Comparison of ENCODE assay signal across 8 cellular contexts in genomic region chr1:112507896-112508241, GRCh38. TPM values are rescaled to one million over a fixed set of nuclear protein-coding genes. Genes with fewer than 3 reads are reported as not detected.
DNase-seq lines count a peak whose midpoint lies in the region; ATAC-seq and TF ChIP-seq lines count a peak whose summit lies in the region.

No MANE protein-coding gene starts in this region.

- no peaks in the 10 kb centered on the region for H4K20me1 ChIP-seq in PC-3 (ENCODE audit: low read length)
- H4K20me1 ChIP-seq in mammary epithelial cell (ENCODE audit: insufficient read depth, low read length) = no peaks in the 10 kb centered on the region

- POLR2A ChIA-PET in PC-3 (lab: Charles Lee; ENCODE audit: unreplicated experiment) = no interaction called here

- H3K27ac ChIP-seq in PC-3 (ENCODE audit: low read length) (no peak overlapping the region), mammary epithelial cell (ENCODE audit: insufficient read depth, low read depth, low read length) (no peak overlapping the region), mucosa of rectum (ENCODE audit: low read depth in 2 of 2, low read length in 2 of 2) (peak overlapping the region; percentile 9 to 11), upper lobe of right lung (no peak overlapping the region)

- H3K4me1 ChIP-seq in PC-3 (ENCODE audit: insufficient read depth, low read length) (peaks cover 7% of the 10 kb centered on the region; the same call in 1 of the 2 replicates), mammary epithelial cell (ENCODE audit: insufficient read depth, low read length) (peaks cover 16% of the 10 kb centered on the region), mucosa of rectum (ENCODE audit: control insufficient read depth in 2 of 2, insufficient read depth in 2 of 2, low read length in 2 of 2) (peaks cover 11 to 18% of the 10 kb centered on the region in 2 donors), upper lobe of right lung (peaks cover 12% of the 10 kb centered on the region)

- no TSS peak for BruUV-seq in PC-3 (replicated peaks; lab: Mats Ljungman, UMichigan)
- BruUV-seq in mammary epithelial cell (replicated peaks; lab: Mats Ljungman, UMichigan) = no TSS peak

- H3K79me2 ChIP-seq in PC-3 (ENCODE audit: low read length) (no peaks in the 10 kb centered on the region), mammary epithelial cell (ENCODE audit: insufficient read depth, low read length) (no peaks in the 10 kb centered on the region)

- H3F3A ChIP-seq in PC-3 (ENCODE audit: low read length, unreplicated experiment) = no peaks in the 10 kb centered on the region

- H3K4me2 ChIP-seq in PC-3 (ENCODE audit: low read length) (peak overlapping the region; percentile 98), mammary epithelial cell (ENCODE audit: insufficient read depth, low read depth, low read length) (peak overlapping the region; percentile 88)

- no peaks in the 10 kb centered on the region for H3K27me3 ChIP-seq in PC-3 (ENCODE audit: low read length)
- H3K27me3 ChIP-seq in mammary epithelial cell (ENCODE audit: insufficient read depth, low read length) = peaks cover 6% of the 10 kb centered on the region
- peaks cover 19 to 20% of the 10 kb centered on the region in 2 donors for H3K27me3 ChIP-seq in mucosa of rectum (ENCODE audit: control insufficient read depth in 2 of 2, insufficient read depth in 2 of 2, low read length in 2 of 2)
- peaks cover 30% of the 10 kb centered on the region for H3K27me3 ChIP-seq in upper lobe of right lung

- dilution Hi-C loops in mammary epithelial cell (cut with HindIII; ENCODE audit: low sequenced_read_pairs) = no loop called here

- ATAC-seq in PC-3 (peak; percentile 25), upper lobe of right lung (no peak), HG03342 (IDR thresholded peaks at IDR 0.05; ENCODE audit: unreplicated experiment) (no peak)

- TF ChIP-seq CTCF in PC-3 (conservative IDR thresholded peaks at IDR 0.05; ENCODE audit: low read depth, low read length) = no peak
- no peak for TF ChIP-seq CTCF in mammary epithelial cell (conservative IDR thresholded peaks at IDR 0.05 in 1 of 2, IDR thresholded peaks at IDR 0.05 in 1 of 2; ENCODE audit: extremely low read depth in 1 of 2, insufficient read depth in 1 of 2, low read depth in 1 of 2, low read length in 2 of 2)
- no peak for TF ChIP-seq CTCF in upper lobe of right lung (IDR thresholded peaks at IDR 0.05)

- H2AFZ ChIP-seq in PC-3 (ENCODE audit: low read length) (peak overlapping the region; percentile 95), mammary epithelial cell (ENCODE audit: low read depth, low read length) (peak overlapping the region; percentile 83)

- H3K4me3 ChIP-seq in PC-3 (ENCODE audit: low read length) (peak overlapping the region; percentile 72), mammary epithelial cell (replicated peaks in 1 of 3; ENCODE audit: insufficient read depth in 1 of 3, low read depth in 2 of 3, low read length in 3 of 3) (peak overlapping the region; percentile 32 to 59 (median 59)), mucosa of rectum (ENCODE audit: low read length in 2 of 2) (peak overlapping the region; percentile 68 to 79), upper lobe of right lung (peak overlapping the region; percentile 56)

- H3K9me2 ChIP-seq in PC-3 (replicated peaks; ENCODE audit: low read length) = no peaks in the 10 kb centered on the region

- CTCF ChIA-PET in PC-3 (lab: Charles Lee) = no interaction called here
- CTCF ChIA-PET in mammary epithelial cell (lab: Charles Lee; ENCODE audit: low non-redundant PET) = no interaction called here

- H3K9me3 ChIP-seq in PC-3 (ENCODE audit: low read length) (no peaks in the 10 kb centered on the region), mammary epithelial cell (replicated peaks; ENCODE audit: insufficient read depth, low read length) (no peaks in the 10 kb centered on the region), mucosa of rectum (ENCODE audit: control insufficient read depth in 2 of 2, low read length in 2 of 2) (no peaks in the 10 kb centered on the region), upper lobe of right lung (no peaks in the 10 kb centered on the region)

- 37% methylated on average over 7 of the region's 15 CpGs for WGBS in mammary epithelial cell (ENCODE audit: low coverage, missing lambda C conversion rate)

- in situ Hi-C loops in mammary epithelial cell (cut with MboI; ENCODE audit: low sequenced_read_pairs in 2 of 2) = loop anchor here in 1 of 2 donors (10.0 kb wide), 1 partner anchor 197 kb away; the partner anchor contains the start of gene RHOC

- intact Hi-C loops in PC-3 (cut with micrococcal nuclease) = no loop called here
- intact Hi-C loops in mammary epithelial cell (cut with micrococcal nuclease) = no loop called here
- intact Hi-C loops in upper lobe of right lung (cut with DNase I) = no loop called here

- H3K9ac ChIP-seq in PC-3 (ENCODE audit: low read length) (no peak overlapping the region), mammary epithelial cell (ENCODE audit: insufficient read depth, low read length) (no peak overlapping the region), mucosa of rectum (ENCODE audit: low read depth in 1 of 2, low read length in 2 of 2) (peak overlapping the region in 1 of 2 donors; percentile 58)

- H3K36me3 ChIP-seq in PC-3 (ENCODE audit: low read depth, low read length) (no peaks in the 10 kb centered on the region), mammary epithelial cell (ENCODE audit: insufficient read depth, low read length) (no peaks in the 10 kb centered on the region), mucosa of rectum (ENCODE audit: control insufficient read depth in 2 of 2, insufficient read depth in 2 of 2, low read length in 2 of 2) (no peaks in the 10 kb centered on the region), upper lobe of right lung (no peaks in the 10 kb centered on the region)

- peak; percentile 42 for DNase-seq in Daoy (ENCODE audit: low read depth)
- DNase-seq in PC-3 = peak; percentile 18
- no peak for DNase-seq in mammary epithelial cell
- DNase-seq in upper lobe of right lung = no peak
- no peak for DNase-seq in NCI-H1930 (lab: John Stamatoyannopoulos, UW)
- DNase-seq in SKM-1 treated with dmso at 0.1 percent for 144 hours (lab: John Stamatoyannopoulos, UW; ENCODE audit: unreplicated experiment) = no peak

RNA-seq across cellular contexts. Expression of gene WNT2B, which starts 0.9 kb away (rescaled TPM):
- total RNA-seq in Daoy (2014; rRNA removed; shearing (Covaris generic)) = 0.12 and 0.40 TPM in 2 replicates
- total RNA-seq in PC-3 (2014; rRNA removed) = 0.46 and 0.55 TPM in 2 replicates
- 1 to 10 TPM in 1 of 2 donors, under 1 TPM in 1; 0.67 to 1.4 TPM for total RNA-seq in mammary epithelial cell
- 0.29 TPM for polyA plus RNA-seq in mammary epithelial cell
- not detected for polyA minus RNA-seq in mammary epithelial cell
- 8.5 TPM for total RNA-seq in upper lobe of right lung

Comparison
In these comparisons a context has a peak if more than half of its experiments do, and no peak if none do; other contexts are left out.
1. DNase-seq: peak in Daoy (single experiment) and PC-3 (single experiment); none in mammary epithelial cell (single experiment), upper lobe of right lung (single experiment), NCI-H1930 (0 of 2) and SKM-1 treated with dmso at 0.1 percent for 144 hours (single experiment).
2. H3K27ac ChIP-seq: peak in mucosa of rectum (2 of 2); none in PC-3 (single experiment), mammary epithelial cell (single experiment) and upper lobe of right lung (single experiment).
3. Peak in every context shown above with its lines, with median percentiles within 50 percentile points of each other: H3K4me3 ChIP-seq.